ENCODE assay signal across 1 cellular context in genomic region chr16:10622036-10622921, GRCh38.
TF ChIP-seq lines count a peak whose summit lies in the region.

No MANE protein-coding gene starts in this region.

TF ChIP-seq in WTC11, 78 proteins besides CTCF, POLR2A, EP300 and RAD21 (continued from another document):
- TF ChIP-seq ZSCAN18 (CRISPR knock-in tag; IDR thresholded peaks at IDR 0.05) (no peak), CREM (CRISPR knock-in tag; IDR thresholded peaks at IDR 0.05) (no peak)
TF ChIP-seq in WTC11: peak in this region for 0.
